1 cellular context compared by ENCODE assay signal in the genomic region with DNA sequence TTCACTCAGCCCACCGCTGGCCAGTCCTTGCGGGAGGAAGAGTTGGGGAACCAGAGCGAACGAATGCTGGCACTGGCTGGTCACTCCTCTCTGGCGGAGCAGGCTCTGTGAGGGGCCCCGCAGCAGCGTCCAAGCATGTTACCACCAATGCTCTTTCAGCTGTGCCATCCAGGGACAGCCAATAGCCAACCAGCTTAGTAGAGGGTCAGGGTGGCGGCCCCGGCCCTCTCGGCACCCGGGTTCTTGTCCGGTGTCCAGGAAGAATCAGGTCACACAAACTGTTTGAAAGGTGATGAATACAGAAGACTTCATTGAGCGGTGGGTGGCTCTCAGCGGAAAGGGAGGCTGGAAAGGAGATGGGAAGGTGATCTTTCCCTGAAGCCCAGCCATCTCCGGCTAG.
TF ChIP-seq lines count a peak whose summit lies in the region.

No MANE protein-coding gene starts in this region.

TF ChIP-seq in GM23338, 12 proteins besides CTCF, POLR2A, EP300 and RAD21 (continued from another document):
- TF ChIP-seq, protein P1, sequence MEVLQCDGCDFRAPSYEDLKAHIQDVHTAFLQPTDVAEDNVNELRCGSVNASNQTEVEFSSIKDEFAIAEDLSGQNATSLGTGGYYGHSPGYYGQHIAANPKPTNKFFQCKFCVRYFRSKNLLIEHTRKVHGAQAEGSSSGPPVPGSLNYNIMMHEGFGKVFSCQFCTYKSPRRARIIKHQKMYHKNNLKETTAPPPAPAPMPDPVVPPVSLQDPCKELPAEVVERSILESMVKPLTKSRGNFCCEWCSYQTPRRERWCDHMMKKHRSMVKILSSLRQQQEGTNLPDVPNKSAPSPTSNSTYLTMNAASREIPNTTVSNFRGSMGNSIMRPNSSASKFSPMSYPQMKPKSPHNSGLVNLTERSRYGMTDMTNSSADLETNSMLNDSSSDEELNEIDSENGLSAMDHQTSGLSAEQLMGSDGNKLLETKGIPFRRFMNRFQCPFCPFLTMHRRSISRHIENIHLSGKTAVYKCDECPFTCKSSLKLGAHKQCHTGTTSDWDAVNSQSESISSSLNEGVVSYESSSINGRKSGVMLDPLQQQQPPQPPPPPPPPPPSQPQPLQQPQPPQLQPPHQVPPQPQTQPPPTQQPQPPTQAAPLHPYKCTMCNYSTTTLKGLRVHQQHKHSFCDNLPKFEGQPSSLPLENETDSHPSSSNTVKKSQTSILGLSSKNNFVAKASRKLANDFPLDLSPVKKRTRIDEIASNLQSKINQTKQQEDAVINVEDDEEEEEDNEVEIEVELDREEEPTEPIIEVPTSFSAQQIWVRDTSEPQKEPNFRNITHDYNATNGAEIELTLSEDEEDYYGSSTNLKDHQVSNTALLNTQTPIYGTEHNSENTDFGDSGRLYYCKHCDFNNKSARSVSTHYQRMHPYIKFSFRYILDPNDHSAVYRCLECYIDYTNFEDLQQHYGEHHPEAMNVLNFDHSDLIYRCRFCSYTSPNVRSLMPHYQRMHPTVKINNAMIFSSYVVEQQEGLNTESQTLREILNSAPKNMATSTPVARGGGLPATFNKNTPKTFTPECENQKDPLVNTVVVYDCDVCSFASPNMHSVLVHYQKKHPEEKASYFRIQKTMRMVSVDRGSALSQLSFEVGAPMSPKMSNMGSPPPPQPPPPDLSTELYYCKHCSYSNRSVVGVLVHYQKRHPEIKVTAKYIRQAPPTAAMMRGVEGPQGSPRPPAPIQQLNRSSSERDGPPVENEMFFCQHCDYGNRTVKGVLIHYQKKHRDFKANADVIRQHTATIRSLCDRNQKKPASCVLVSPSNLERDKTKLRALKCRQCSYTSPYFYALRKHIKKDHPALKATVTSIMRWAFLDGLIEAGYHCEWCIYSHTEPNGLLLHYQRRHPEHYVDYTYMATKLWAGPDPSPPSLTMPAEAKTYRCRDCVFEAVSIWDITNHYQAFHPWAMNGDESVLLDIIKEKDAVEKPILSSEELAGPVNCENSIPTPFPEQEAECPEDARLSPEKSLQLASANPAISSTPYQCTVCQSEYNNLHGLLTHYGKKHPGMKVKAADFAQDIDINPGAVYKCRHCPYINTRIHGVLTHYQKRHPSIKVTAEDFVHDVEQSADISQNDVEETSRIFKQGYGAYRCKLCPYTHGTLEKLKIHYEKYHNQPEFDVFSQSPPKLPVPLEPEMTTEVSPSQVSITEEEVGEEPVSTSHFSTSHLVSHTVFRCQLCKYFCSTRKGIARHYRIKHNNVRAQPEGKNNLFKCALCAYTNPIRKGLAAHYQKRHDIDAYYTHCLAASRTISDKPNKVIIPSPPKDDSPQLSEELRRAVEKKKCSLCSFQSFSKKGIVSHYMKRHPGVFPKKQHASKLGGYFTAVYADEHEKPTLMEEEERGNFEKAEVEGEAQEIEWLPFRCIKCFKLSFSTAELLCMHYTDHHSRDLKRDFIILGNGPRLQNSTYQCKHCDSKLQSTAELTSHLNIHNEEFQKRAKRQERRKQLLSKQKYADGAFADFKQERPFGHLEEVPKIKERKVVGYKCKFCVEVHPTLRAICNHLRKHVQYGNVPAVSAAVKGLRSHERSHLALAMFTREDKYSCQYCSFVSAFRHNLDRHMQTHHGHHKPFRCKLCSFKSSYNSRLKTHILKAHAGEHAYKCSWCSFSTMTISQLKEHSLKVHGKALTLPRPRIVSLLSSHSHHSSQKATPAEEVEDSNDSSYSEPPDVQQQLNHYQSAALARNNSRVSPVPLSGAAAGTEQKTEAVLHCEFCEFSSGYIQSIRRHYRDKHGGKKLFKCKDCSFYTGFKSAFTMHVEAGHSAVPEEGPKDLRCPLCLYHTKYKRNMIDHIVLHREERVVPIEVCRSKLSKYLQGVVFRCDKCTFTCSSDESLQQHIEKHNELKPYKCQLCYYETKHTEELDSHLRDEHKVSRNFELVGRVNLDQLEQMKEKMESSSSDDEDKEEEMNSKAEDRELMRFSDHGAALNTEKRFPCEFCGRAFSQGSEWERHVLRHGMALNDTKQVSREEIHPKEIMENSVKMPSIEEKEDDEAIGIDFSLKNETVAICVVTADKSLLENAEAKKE (CRISPR knock-in tag; IDR thresholded peaks at IDR 0.05) = no peak
- TF ChIP-seq NANOG (IDR thresholded peaks at IDR 0.05; ENCODE audit: borderline replicate concordance) = no peak
- TF ChIP-seq JUNB (IDR thresholded peaks at IDR 0.05; ENCODE audit: unreplicated experiment) = no peak
- TF ChIP-seq ZNF331 (CRISPR knock-in tag; IDR thresholded peaks at IDR 0.05; ENCODE audit: low read depth) = no peak
- TF ChIP-seq ETS1 (IDR thresholded peaks at IDR 0.05) = no peak
